ENCODE assay signal across 9 cellular contexts in the genomic region with DNA sequence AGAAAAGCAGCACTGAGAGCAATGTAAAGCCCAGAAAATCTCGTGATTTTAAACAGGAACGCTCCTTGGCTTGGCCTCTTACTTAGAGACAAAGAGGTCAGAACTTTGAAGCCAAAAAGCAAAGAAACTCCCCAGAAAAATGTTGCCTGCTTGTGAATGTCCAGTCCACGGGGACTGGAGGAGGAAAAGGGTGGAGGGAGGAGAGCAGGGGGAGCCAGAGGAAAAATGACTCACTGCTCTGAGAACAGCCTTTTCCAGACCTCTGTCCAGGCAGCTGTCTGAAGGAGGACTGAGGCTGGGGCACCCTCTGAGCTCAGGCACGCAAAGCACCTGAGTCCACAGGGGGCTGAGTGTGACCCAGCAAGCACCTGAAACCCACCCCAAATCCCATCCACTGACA.
DNase-seq lines count a peak whose midpoint lies in the region; ATAC-seq and TF ChIP-seq lines count a peak whose summit lies in the region.
"Had no signal": no experiment of that assay in that cellular context is flagged by ENCODE, and none has a peak within 500 bp of the region (broad histone marks: within the 10 kb centered on the region; RNA-seq: fewer than 3 reads in every experiment).

No MANE protein-coding gene starts in this region.

- no peak overlapping the region for H3K9ac ChIP-seq in endodermal cell (ENCODE audit: extremely low read depth, low read length, poor library complexity, severe bottlenecking)

- TF ChIP-seq EP300 in upper lobe of left lung (IDR thresholded peaks at IDR 0.05) = no peak

- H3K9me3 ChIP-seq in endodermal cell (ENCODE audit: control insufficient read depth, low read length) = no peaks in the 10 kb centered on the region
- H3K9me3 ChIP-seq in mesodermal cell (ENCODE audit: control insufficient read depth, low read length) = no peaks in the 10 kb centered on the region
- H3K9me3 ChIP-seq in upper lobe of left lung = no peaks in the 10 kb centered on the region

- H3K4me1 Mint-ChIP-seq in endodermal cell = peaks cover 8% of the 10 kb centered on the region

- no peak for TF ChIP-seq POLR2A in upper lobe of left lung (IDR thresholded peaks at IDR 0.05)

- peak overlapping the region; percentile 72 for H3K27ac Mint-ChIP-seq in endodermal cell

- peaks cover 61% of the 10 kb centered on the region for H3K36me3 Mint-ChIP-seq in endodermal cell (ENCODE audit: low read depth)

- DNase-seq in M059J (ENCODE audit: low read depth) = peak; percentile 92
- DNase-seq in endodermal cell = no peak
- DNase-seq in upper lobe of left lung = no peak

- no peaks in the 10 kb centered on the region for H3K27me3 Mint-ChIP-seq in endodermal cell (ENCODE audit: insufficient read depth)

- H3K4me1 ChIP-seq in endodermal cell (ENCODE audit: control insufficient read depth, insufficient read depth, low read length) (peaks cover 1% of the 10 kb centered on the region), mesodermal cell (ENCODE audit: control insufficient read depth, insufficient read depth, low read length, poor library complexity, severe bottlenecking) (peaks cover 58% of the 10 kb centered on the region), upper lobe of left lung (peaks cover 11 to 34% (median 15%) of the 10 kb centered on the region in 4 donors)

- H3K36me3 ChIP-seq in endodermal cell (ENCODE audit: control insufficient read depth, insufficient read depth, low read length) (peaks cover 45% of the 10 kb centered on the region), mesodermal cell (ENCODE audit: control insufficient read depth, insufficient read depth, low read length) (peaks cover 77% of the 10 kb centered on the region), upper lobe of left lung (peaks cover 5 to 70% (median 21%) of the 10 kb centered on the region in 4 donors)

- H3K27me3 ChIP-seq in endodermal cell (ENCODE audit: control insufficient read depth, insufficient read depth, low read length, poor library complexity, severe bottlenecking) (no peaks in the 10 kb centered on the region), upper lobe of left lung (no peaks in the 10 kb centered on the region)

- H3K9me3 Mint-ChIP-seq in endodermal cell = no peaks in the 10 kb centered on the region

- H3K4me3 ChIP-seq in endodermal cell (ENCODE audit: low read length) = no peak overlapping the region
- no peak overlapping the region for H3K4me3 ChIP-seq in mesodermal cell (ENCODE audit: extremely low read depth, insufficient read depth, low read length, poor library complexity, severe bottlenecking)
- H3K4me3 ChIP-seq in upper lobe of left lung = no peak overlapping the region

- TF ChIP-seq CTCF in endodermal cell (conservative IDR thresholded peaks at IDR 0.05) (no peak), upper lobe of left lung (IDR thresholded peaks at IDR 0.05) (no peak)

- WGBS in endodermal cell (ENCODE audit: insufficient coverage in 1 of 2, insufficient read length in 1 of 2), 2 experiments = 87% methylated on average over 4 of the region's 4 CpGs
- WGBS in mesodermal cell (ENCODE audit: insufficient coverage in 2 of 2), 2 experiments = 73 to 74% methylated on average over 4 of the region's 4 CpGs
- WGBS in upper lobe of left lung, 2 donors = 62 to 72% methylated on average over 3 to 4 of the region's 4 CpGs

- no peak overlapping the region for H3K4me3 Mint-ChIP-seq in endodermal cell

- ATAC-seq in upper lobe of left lung (ENCODE audit: low FRiP score in 2 of 2) (peak; percentile 68 to 92), HG03139 (IDR thresholded peaks at IDR 0.05; ENCODE audit: unreplicated experiment) (no peak), GM19463 (IDR thresholded peaks at IDR 0.05; ENCODE audit: unreplicated experiment) (no peak), GM19351 (IDR thresholded peaks at IDR 0.05; ENCODE audit: unreplicated experiment) (no peak), GM18873 (IDR thresholded peaks at IDR 0.05; ENCODE audit: low FRiP score, unreplicated experiment) (no peak)

- H3K27ac ChIP-seq in endodermal cell (ENCODE audit: low read depth, low read length) = no peak overlapping the region
- H3K27ac ChIP-seq in mesodermal cell (ENCODE audit: low read depth, low read length, severe bottlenecking) = peak overlapping the region; percentile 89
- H3K27ac ChIP-seq in upper lobe of left lung = peak overlapping the region; percentile 59 to 81 (median 71)
- H3K27ac ChIP-seq: epithelial cell of prostate had no signal

Comparison
In these comparisons a context has a peak if more than half of its experiments do, and no peak if none do; other contexts are left out.
1. ATAC-seq: peak in upper lobe of left lung (2 of 2); none in HG03139 (single experiment), GM19463 (single experiment), GM19351 (single experiment) and GM18873 (single experiment).